Comparison of ENCODE assay signal across 8 cellular contexts in genomic region chr20:36463212-36464061, GRCh38.
DNase-seq lines count a peak whose midpoint lies in the region; ATAC-seq and TF ChIP-seq lines count a peak whose summit lies in the region.

No MANE protein-coding gene starts in this region.

- ATAC-seq in GM18909 (IDR thresholded peaks at IDR 0.05; ENCODE audit: poor library complexity, unreplicated experiment) (no peak), GM19463 (IDR thresholded peaks at IDR 0.05; ENCODE audit: unreplicated experiment) (no peak)

- H2AFZ ChIP-seq in fibroblast of lung (ENCODE audit: low read length) = no peak overlapping the region

- peak overlapping the region; percentile 97 for H3K4me2 ChIP-seq in fibroblast of lung (ENCODE audit: extremely low read depth, insufficient read depth, low read length)

- no peak for TF ChIP-seq CTCF in fibroblast of lung (conservative IDR thresholded peaks at IDR 0.05 in 1 of 2, IDR thresholded peaks at IDR 0.05 in 1 of 2; ENCODE audit: low read depth in 1 of 2, low read length in 2 of 2)

- H3K36me3 ChIP-seq in SJCRH30 (no peaks in the 10 kb centered on the region), fibroblast of lung (ENCODE audit: control insufficient read depth, insufficient read depth, low read length) (peaks cover 3% of the 10 kb centered on the region)

- H3K4me1 ChIP-seq in SJCRH30 (peaks cover 44% of the 10 kb centered on the region), fibroblast of lung (ENCODE audit: control insufficient read depth, extremely low read depth, insufficient read depth, low read length) (peaks cover 43% of the 10 kb centered on the region)

- DNase-seq in SJCRH30 (peak in 1 of 2 experiments; percentile 47), fibroblast of lung (ENCODE audit: low read depth in 2 of 2) (no peak), retina (peak; percentile 26), foreskin melanocyte (no peak)
- DNase-seq in stimulated activated CD4-positive, alpha-beta T cell treated with anti-CD3 and anti-CD28 coated beads, Interleukin-4, amount 100 ng/mL, for 1 hour = no peak

- H3K27ac ChIP-seq in SJCRH30 = no peak overlapping the region
- H3K27ac ChIP-seq in fibroblast of lung (ENCODE audit: insufficient read depth, low read length) = peak overlapping the region; percentile 93

- H3K79me2 ChIP-seq in fibroblast of lung (ENCODE audit: control insufficient read depth, insufficient read depth, low read length) = peaks cover 68% of the 10 kb centered on the region

- H3K9me3 ChIP-seq in SJCRH30 (replicated peaks) (no peaks in the 10 kb centered on the region), fibroblast of lung (ENCODE audit: control insufficient read depth, insufficient read depth, low read depth, low read length) (no peaks in the 10 kb centered on the region)

- peak overlapping the region; percentile 84 for H3K9ac ChIP-seq in fibroblast of lung (ENCODE audit: insufficient read depth, low read length)

- no peaks in the 10 kb centered on the region for H4K20me1 ChIP-seq in fibroblast of lung (ENCODE audit: control insufficient read depth, extremely low read depth, insufficient read depth, low read length)

- H3K4me3 ChIP-seq in GM08714 (ENCODE audit: low read length) (peak overlapping the region; percentile 77; the same call in 1 of the 2 replicates), SJCRH30 (peak overlapping the region; percentile 94), fibroblast of lung (replicated peaks in 1 of 4; ENCODE audit: control extremely low read depth in 1 of 4, insufficient read depth in 1 of 4, low read depth in 3 of 4, low read length in 4 of 4) (peak overlapping the region; percentile 95 to 99 (median 97))

- H3K27me3 ChIP-seq in SJCRH30 = no peaks in the 10 kb centered on the region
- H3K27me3 ChIP-seq in fibroblast of lung (ENCODE audit: control insufficient read depth, insufficient read depth, low read length) = no peaks in the 10 kb centered on the region
